16 cellular contexts compared by ENCODE assay signal in genomic region chr13:107233541-107233940, GRCh38.
DNase-seq lines count a peak whose midpoint lies in the region; ATAC-seq, FAIRE-seq and TF ChIP-seq lines count a peak whose summit lies in the region.
"Had no signal": no experiment of that assay in that cellular context is flagged by ENCODE, and none has a peak within 500 bp of the region (broad histone marks: within the 10 kb centered on the region; RNA-seq: fewer than 3 reads in every experiment).

No MANE protein-coding gene starts in this region.

- no peaks in the 10 kb centered on the region for H3K79me2 ChIP-seq in HepG2 (ENCODE audit: insufficient read depth, low read length)

- H3K27me3 ChIP-seq in HepG2 (ENCODE audit: control insufficient read depth in 1 of 2, insufficient read depth in 2 of 2, low read length in 2 of 2) (no peaks in the 10 kb centered on the region; a peak in 2 of 5 replicates), right lobe of liver (no peaks in the 10 kb centered on the region), prostate gland (replicated peaks; ENCODE audit: insufficient read depth) (no peaks in the 10 kb centered on the region)

- intact Hi-C loops in HepG2 (cut with micrococcal nuclease; ENCODE audit: unreplicated experiment) (no loop called here), right lobe of liver (cut with DNase I) (no loop called here), prostate gland (cut with DNase I) (no loop called here)

- no peak overlapping the region for H3K4me3 ChIP-seq in HepG2 (replicated peaks in 1 of 3; ENCODE audit: insufficient read depth in 1 of 3, low read depth in 2 of 3, low read length in 3 of 3)
- no peak overlapping the region for H3K4me3 ChIP-seq in right lobe of liver
- H3K4me3 ChIP-seq in prostate gland = no peak overlapping the region
- H3K4me3 ChIP-seq: PC-9 had no signal

- in situ Hi-C loops in HepG2 (cut with HindIII; ENCODE audit: extremely low pct_ligation_motif_present, low pct_unique_long_range_greater_than_20kb) = no loop called here

- 18% methylated on average over 2 of the region's 2 CpGs for WGBS in HepG2 (ENCODE audit: low lambda C conversion rate)
- 43% methylated on average over 2 of the region's 2 CpGs for WGBS in right lobe of liver (ENCODE audit: insufficient coverage, low coverage, low lambda C conversion rate, missing lambda C conversion rate)
- 69% methylated on average over 2 of the region's 2 CpGs for WGBS in prostate gland

- H3K9me3 ChIP-seq in HepG2 (ENCODE audit: low read length) (no peaks in the 10 kb centered on the region), right lobe of liver (no peaks in the 10 kb centered on the region), prostate gland (no peaks in the 10 kb centered on the region)

- CTCF ChIA-PET in HepG2 (lab: Yijun Ruan, JAX; ENCODE audit: low intra/inter-chr PET ratio, low total read pairs) = no interaction called here

- TF ChIP-seq RAD21 in HepG2 (CRISPR knock-in tag; IDR thresholded peaks at IDR 0.05) = no peak

- no peak overlapping the region for H3K4me2 ChIP-seq in HepG2 (ENCODE audit: low read depth, low read length)
- H3K4me2 ChIP-seq: KMS-11, PC-9 had no signal

- H3K27ac ChIP-seq in HepG2 (ENCODE audit: extremely low read length, insufficient read depth, low read length) (no peak overlapping the region), right lobe of liver (no peak overlapping the region), prostate gland (no peak overlapping the region)
- H3K27ac ChIP-seq: KMS-11, PC-9 had no signal

- no peak for TF ChIP-seq POLR2A in HepG2 (IDR thresholded peaks at IDR 0.05; ENCODE audit: insufficient read depth in 1 of 2, low read depth in 2 of 2, low read length in 2 of 2)
- no peak for TF ChIP-seq POLR2A in right lobe of liver (IDR thresholded peaks at IDR 0.05)
- TF ChIP-seq POLR2A in prostate gland (IDR thresholded peaks at IDR 0.05) = no peak

- DNase-seq in HepG2 (ENCODE audit: low spot score) (no peak), right lobe of liver (no peak), NCI-H345 (lab: John Stamatoyannopoulos, UW) (peak; percentile 66), cerebellar cortex (ENCODE audit: low spot score) (peak; percentile 52), pons (ENCODE audit: low spot score) (no peak), prostate gland (ENCODE audit: low spot score) (no peak), NCI-H146 treated with DMSO at 0.1 percent for 48 hours (lab: John Stamatoyannopoulos, UW; ENCODE audit: unreplicated experiment) (no peak)
- DNase-seq: DMS79 treated with DMSO at 0.1 percent for 48 hours, NCI-H1694 treated with DMSO at 0.1 percent for 48 hours, NCI-H2171, NCI-H446 treated with DMSO at 0.1 percent for 48 hours, NCI-H774, PC-9, SW 1271 had no signal

- H2AFZ ChIP-seq in HepG2 (ENCODE audit: low read length) = no peak overlapping the region
- H2AFZ ChIP-seq: PC-9 had no signal

- no peaks in the 10 kb centered on the region for H3K36me3 ChIP-seq in HepG2 (replicated peaks in 1 of 2; ENCODE audit: control insufficient read depth in 1 of 2, insufficient read depth in 2 of 2, low read length in 2 of 2)
- H3K36me3 ChIP-seq in right lobe of liver = no peaks in the 10 kb centered on the region
- H3K36me3 ChIP-seq in prostate gland = no peaks in the 10 kb centered on the region

- TF ChIP-seq CTCF in HepG2 (CRISPR knock-in tag; IDR thresholded peaks at IDR 0.05) = no peak
- no peak for TF ChIP-seq CTCF in right lobe of liver (IDR thresholded peaks at IDR 0.05)
- no peak for TF ChIP-seq CTCF in prostate gland (IDR thresholded peaks at IDR 0.05)

- no peak for FAIRE-seq in HepG2 (lab: Jason Lieb, UNC)

- ATAC-seq in HepG2 (peak; percentile 38; the same call in 1 of the 3 replicates), right lobe of liver (no peak), HG03175 (IDR thresholded peaks at IDR 0.05; ENCODE audit: unreplicated experiment) (no peak)

- no peak overlapping the region for H3K9ac ChIP-seq in HepG2 (ENCODE audit: insufficient read depth, low read depth, low read length)
- H3K9ac ChIP-seq: KMS-11 had no signal

- TF ChIP-seq EP300 in HepG2 (IDR thresholded peaks at IDR 0.05; ENCODE audit: low read depth in 2 of 2, low read length in 2 of 2) (no peak), HepG2 (CRISPR knock-in tag; IDR thresholded peaks at IDR 0.05; ENCODE audit: borderline replicate concordance) (no peak)

- POLR2A ChIA-PET in HepG2 (lab: Yijun Ruan, JAX) = no interaction called here

- H3K4me1 ChIP-seq in HepG2 (ENCODE audit: insufficient read depth, low read length) = no peaks in the 10 kb centered on the region
- H3K4me1 ChIP-seq in right lobe of liver = no peaks in the 10 kb centered on the region
- H3K4me1 ChIP-seq in prostate gland (replicated peaks) = no peaks in the 10 kb centered on the region

- no TSS peak for BruUV-seq in HepG2 (replicated peaks; lab: Mats Ljungman, UMichigan)

- no peaks in the 10 kb centered on the region for H4K20me1 ChIP-seq in HepG2 (ENCODE audit: insufficient read depth, low read length)

TF ChIP-seq in HepG2, 621 proteins besides CTCF, POLR2A, EP300 and RAD21:
- no peak for TF ChIP-seq ZBTB20 (CRISPR knock-in tag; IDR thresholded peaks at IDR 0.05; ENCODE audit: borderline replicate concordance, low read depth)
- TF ChIP-seq NAIF1 (CRISPR knock-in tag; IDR thresholded peaks at IDR 0.05; ENCODE audit: borderline replicate concordance) = no peak
- TF ChIP-seq ZNF335 (CRISPR knock-in tag; IDR thresholded peaks at IDR 0.05) = no peak
- TF ChIP-seq RFX5 (IDR thresholded peaks at IDR 0.05; ENCODE audit: low read depth, low read length) = no peak

Comparison
In these comparisons a context has a peak if more than half of its experiments do, and no peak if none do; other contexts are left out.
1. DNase-seq: peak in NCI-H345 (single experiment) and cerebellar cortex (single experiment); none in HepG2 (single experiment), right lobe of liver (0 of 3), pons (single experiment), prostate gland (single experiment) and NCI-H146 treated with DMSO at 0.1 percent for 48 hours (single experiment).